ENCODE assay signal across 8 cellular contexts in the genomic region with DNA sequence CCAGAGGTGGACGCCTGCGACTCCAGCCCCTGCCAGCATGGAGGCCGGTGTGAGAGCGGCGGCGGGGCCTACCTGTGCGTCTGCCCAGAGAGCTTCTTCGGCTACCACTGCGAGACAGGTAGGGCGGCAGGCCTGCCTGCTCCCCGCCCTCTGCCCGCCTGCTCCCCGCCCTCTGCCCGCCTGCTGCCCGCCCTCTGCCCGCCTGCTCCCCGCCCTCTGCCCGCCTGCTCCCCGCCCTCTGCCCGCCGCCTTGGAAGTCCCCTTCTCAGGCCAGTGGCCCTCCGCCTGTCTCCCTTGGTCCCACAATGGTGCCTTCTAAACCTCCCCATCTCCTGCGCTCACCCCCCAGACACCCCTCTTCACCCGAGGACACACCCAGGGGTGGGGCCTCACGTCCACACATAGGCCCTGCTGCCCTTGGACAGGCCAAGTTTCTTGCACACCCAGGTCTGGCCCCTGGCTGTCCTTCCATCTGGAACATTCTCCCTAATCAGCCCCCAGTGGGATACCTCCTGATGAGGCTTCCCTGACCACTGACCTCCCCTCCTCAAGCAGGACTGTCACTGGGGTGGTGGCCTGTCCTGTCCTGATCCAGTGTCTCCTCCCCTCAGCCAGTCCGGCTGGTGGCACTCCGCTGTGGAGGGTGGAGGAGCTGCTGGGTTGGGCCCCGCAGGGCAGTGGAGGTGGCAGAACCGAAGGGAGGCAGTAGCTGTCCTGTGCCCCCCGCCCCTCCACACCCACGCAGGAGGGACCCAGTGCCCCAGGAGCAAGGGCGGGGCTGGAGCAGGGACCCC. TPM values are rescaled to one million over a fixed set of nuclear protein-coding genes. Genes with fewer than 3 reads are reported as not detected.
DNase-seq lines count a peak whose midpoint lies in the region; ATAC-seq and TF ChIP-seq lines count a peak whose summit lies in the region.

No MANE protein-coding gene starts in this region.

- H3K27me3 ChIP-seq in Caco-2 (replicated peaks; ENCODE audit: control insufficient read depth, insufficient read depth, low read length) (no peaks in the 10 kb centered on the region), OCI-LY3 (ENCODE audit: low read depth, low read length) (no peaks in the 10 kb centered on the region), lung (ENCODE audit: control insufficient read depth, insufficient read depth) (no peaks in the 10 kb centered on the region), testis (no peaks in the 10 kb centered on the region)

- H3K27ac Mint-ChIP-seq in Caco-2 (ENCODE audit: unreplicated experiment) = no peak overlapping the region
- peak overlapping the region; percentile 64 for H3K27ac Mint-ChIP-seq in activated naive CD8-positive, alpha-beta T cell treated with anti-CD3 and anti-CD28 coated beads, Interleukin-2, amount 10 ng/mL, durations not matched to agents 7 days and 5 days

- no peaks in the 10 kb centered on the region for H3K36me3 ChIP-seq in Caco-2 (ENCODE audit: control insufficient read depth, insufficient read depth, low read length)
- H3K36me3 ChIP-seq in OCI-LY3 (replicated peaks; ENCODE audit: low read depth, low read length) = no peaks in the 10 kb centered on the region
- H3K36me3 ChIP-seq in lung (ENCODE audit: control insufficient read depth in 2 of 2, insufficient read depth in 2 of 2, low read length in 2 of 2) = peaks cover 0 to 28% of the 10 kb centered on the region in 2 donors
- no peaks in the 10 kb centered on the region for H3K36me3 ChIP-seq in testis (ENCODE audit: low read depth, missing control alignments)

- 31 to 35% methylated on average over 30 to 32 of the region's 32 CpGs for WGBS in lung, 2 donors
- 71% methylated on average over 14 to 28 of the region's 32 CpGs for WGBS in testis, 2 donors

- H3K4me2 ChIP-seq in OCI-LY3 (ENCODE audit: low read length) = peak overlapping the region; percentile 69

- H3K36me3 Mint-ChIP-seq in Caco-2 (ENCODE audit: insufficient read depth, unreplicated experiment) = no peaks in the 10 kb centered on the region
- H3K36me3 Mint-ChIP-seq in activated naive CD8-positive, alpha-beta T cell treated with anti-CD3 and anti-CD28 coated beads, Interleukin-2, amount 10 ng/mL, durations not matched to agents 7 days and 5 days = no peaks in the 10 kb centered on the region

- POLR2A ChIA-PET in Caco-2 (lab: Charles Lee) = no interaction called here
- POLR2A ChIA-PET in activated naive CD8-positive, alpha-beta T cell treated with anti-CD3 and anti-CD28 coated beads, Interleukin-2, amount 10 ng/mL, durations not matched to agents 7 days and 5 days (lab: Charles Lee) = no interaction called here

- H3K27ac ChIP-seq in OCI-LY3 (ENCODE audit: low read length) (no peak overlapping the region), lung (ENCODE audit: low read depth in 1 of 2, low read length in 1 of 2) (no peak overlapping the region), testis (no peak overlapping the region)

- no peak for TF ChIP-seq POLR2A in testis (IDR thresholded peaks at IDR 0.05)

- intact Hi-C loops in Caco-2 (cut with micrococcal nuclease; ENCODE audit: unreplicated experiment) = loop anchor here (5.0 kb wide), 1 partner anchor 212 kb away; no protein-coding TSS in a partner anchor
- intact Hi-C loops in testis (cut with DNase I; ENCODE audit: low total_unique reads) = no loop called here

- no peak overlapping the region; the same call in 1 of the 2 replicates for H3K9ac ChIP-seq in OCI-LY3 (ENCODE audit: low read length)

- H3K4me1 Mint-ChIP-seq in Caco-2 (ENCODE audit: low read depth, unreplicated experiment) = no peaks in the 10 kb centered on the region
- H3K4me1 Mint-ChIP-seq in activated naive CD8-positive, alpha-beta T cell treated with anti-CD3 and anti-CD28 coated beads, Interleukin-2, amount 10 ng/mL, durations not matched to agents 7 days and 5 days = peaks cover 4% of the 10 kb centered on the region

- peak in 1 of 2 experiments; percentile 28 for DNase-seq in Caco-2
- peak; percentile 56 for DNase-seq in activated naive CD8-positive, alpha-beta T cell treated with anti-CD3 and anti-CD28 coated beads, Interleukin-2, amount 10 ng/mL, durations not matched to agents 7 days and 5 days
- DNase-seq in lung (ENCODE audit: low spot score) = peak; percentile 66
- DNase-seq in testis = peak; percentile 10
- no peak for DNase-seq in DMS114 treated with DMSO at 0.1 percent for 48 hours (lab: John Stamatoyannopoulos, UW; ENCODE audit: unreplicated experiment)
- DNase-seq in NCI-H128 (lab: John Stamatoyannopoulos, UW; ENCODE audit: unreplicated experiment) = no peak

- no TSS peak for BruUV-seq in Caco-2 (replicated peaks; lab: Mats Ljungman, UMichigan)

- 0 out of 2 replicates have a peak overlapping the region, but pooled peaks have one; percentile 60 for H2AFZ ChIP-seq in OCI-LY3 (ENCODE audit: low read depth, low read length)

- no peaks in the 10 kb centered on the region for H3K9me3 Mint-ChIP-seq in Caco-2 (ENCODE audit: unreplicated experiment)
- no peaks in the 10 kb centered on the region for H3K9me3 Mint-ChIP-seq in activated naive CD8-positive, alpha-beta T cell treated with anti-CD3 and anti-CD28 coated beads, Interleukin-2, amount 10 ng/mL, durations not matched to agents 7 days and 5 days

- CTCF ChIA-PET in Caco-2 (lab: Charles Lee) = no interaction called here

- H3K4me3 ChIP-seq in Caco-2 (ENCODE audit: low read depth, low read length) (peak overlapping the region; percentile 22), OCI-LY3 (ENCODE audit: low read length) (peak overlapping the region; percentile 70), lung (no peak overlapping the region), testis (no peak overlapping the region)

- H3K4me3 Mint-ChIP-seq in Caco-2 (ENCODE audit: unreplicated experiment) = peak overlapping the region; percentile 62
- H3K4me3 Mint-ChIP-seq in activated naive CD8-positive, alpha-beta T cell treated with anti-CD3 and anti-CD28 coated beads, Interleukin-2, amount 10 ng/mL, durations not matched to agents 7 days and 5 days = peak overlapping the region; percentile 76

- H3K4me1 ChIP-seq in Caco-2 (no peaks in the 10 kb centered on the region), OCI-LY3 (ENCODE audit: low read length) (peaks cover 4% of the 10 kb centered on the region), lung (ENCODE audit: control insufficient read depth in 2 of 2, insufficient read depth in 2 of 2, low read length in 2 of 2) (peaks cover 0 to 4% of the 10 kb centered on the region in 2 donors), testis (no peaks in the 10 kb centered on the region)

- peaks cover 6% of the 10 kb centered on the region for H3K27me3 Mint-ChIP-seq in Caco-2 (ENCODE audit: insufficient read depth, unreplicated experiment)
- H3K27me3 Mint-ChIP-seq in activated naive CD8-positive, alpha-beta T cell treated with anti-CD3 and anti-CD28 coated beads, Interleukin-2, amount 10 ng/mL, durations not matched to agents 7 days and 5 days = peaks cover 2% of the 10 kb centered on the region

- H3K9me3 ChIP-seq in Caco-2 = no peaks in the 10 kb centered on the region
- H3K9me3 ChIP-seq in OCI-LY3 (ENCODE audit: insufficient read depth, low read length) = no peaks in the 10 kb centered on the region
- H3K9me3 ChIP-seq in lung (ENCODE audit: control insufficient read depth in 2 of 2, insufficient read depth in 1 of 2, low read length in 1 of 2) = no peaks in the 10 kb centered on the region
- no peaks in the 10 kb centered on the region for H3K9me3 ChIP-seq in testis

- TF ChIP-seq CTCF in Caco-2 (IDR thresholded peaks at IDR 0.05; ENCODE audit: insufficient read depth in 1 of 2, low read depth in 1 of 2, low read length in 1 of 2, severe bottlenecking in 1 of 2, unreplicated experiment in 1 of 2) (no peak), OCI-LY3 (IDR thresholded peaks at IDR 0.05; ENCODE audit: low read depth, low read length) (no peak), lung (IDR thresholded peaks at IDR 0.05; ENCODE audit: control extremely low read depth, extremely low read depth) (no peak), testis (IDR thresholded peaks at IDR 0.05) (no peak)

- no peaks in the 10 kb centered on the region for H3K79me2 ChIP-seq in OCI-LY3 (ENCODE audit: low read length)

- peak; percentile 68 for ATAC-seq in activated naive CD8-positive, alpha-beta T cell treated with anti-CD3 and anti-CD28 coated beads, Interleukin-2, amount 10 ng/mL, durations not matched to agents 7 days and 5 days (ENCODE audit: low read depth)
- peak; percentile 75 for ATAC-seq in lung (ENCODE audit: insufficient read depth, low FRiP score)
- no peak for ATAC-seq in HG02759 (IDR thresholded peaks at IDR 0.05; ENCODE audit: unreplicated experiment)

- H4K20me1 ChIP-seq in OCI-LY3 (ENCODE audit: insufficient read depth, low read length) = no peaks in the 10 kb centered on the region

RNA-seq across cellular contexts. Expression of gene MTERF4, which starts 37.9 kb away (rescaled TPM):
- total RNA-seq in Caco-2 (2022) = 19.6 and 22.2 TPM in 2 replicates
- total RNA-seq in activated naive CD8-positive, alpha-beta T cell treated with anti-CD3 and anti-CD28 coated beads, Interleukin-2, amount 10 ng/mL, durations not matched to agents 7 days and 5 days = 10 to 100 TPM; 88.1 to 88.9 TPM
- 10 to 100 TPM; 24.7 to 50.1 TPM for total RNA-seq in lung
- 10 to 100 TPM; 23.5 to 30.3 TPM for polyA plus RNA-seq in lung
- 10 to 100 TPM; 26.4 to 40.6 TPM for total RNA-seq in testis
- 37.3 TPM for polyA plus RNA-seq in testis (ENCODE audit: insufficient read depth, low read depth, low replicate concordance)

Comparison
In these comparisons a context has a peak if more than half of its experiments do, and no peak if none do; other contexts are left out.
1. DNase-seq: peak in activated naive CD8-positive, alpha-beta T cell treated with anti-CD3 and anti-CD28 coated beads, Interleukin-2, amount 10 ng/mL, durations not matched to agents 7 days and 5 days (single experiment), lung (single experiment) and testis (single experiment); none in DMS114 treated with DMSO at 0.1 percent for 48 hours (single experiment) and NCI-H128 (single experiment).
2. H3K4me3 ChIP-seq: peak in Caco-2 (single experiment) and OCI-LY3 (single experiment); none in lung (single experiment) and testis (0 of 2).